Comparison of ENCODE assay signal across 8 cellular contexts in genomic region chr6:36423101-36423824, GRCh38. TPM values are rescaled to one million over a fixed set of nuclear protein-coding genes. Genes with fewer than 3 reads are reported as not detected.
A peak's percentile ranks its signal among the peaks of the same experiment; 100 is the strongest.
DNase-seq lines count a peak whose midpoint lies in the region; ATAC-seq and TF ChIP-seq lines count a peak whose summit lies in the region.

No MANE protein-coding gene starts in this region.

- H3K36me3 ChIP-seq in left ventricle myocardium inferior = no peaks in the 10 kb centered on the region

- H3K36me3 Mint-ChIP-seq in T-cell = no peaks in the 10 kb centered on the region
- H3K36me3 Mint-ChIP-seq in progenitor cell of endocrine pancreas (ENCODE audit: insufficient read depth) = no peaks in the 10 kb centered on the region

- CTCF ChIA-PET in T-cell (lab: Charles Lee) = interaction anchor here in 1 of 2 donors (0.5 to 1.8 kb wide), 15 partner anchors 11 to 336 kb away, joined by 3 to 11 read pairs (median 4); partner anchors contain the start of gene KCTD20

- H3K27ac Mint-ChIP-seq in T-cell (peak overlapping the region; percentile 96 to 97), progenitor cell of endocrine pancreas (peak overlapping the region; percentile 91)

- H3K9me3 Mint-ChIP-seq in T-cell (no peaks in the 10 kb centered on the region), progenitor cell of endocrine pancreas (ENCODE audit: low read depth) (no peaks in the 10 kb centered on the region)

- TF ChIP-seq CTCF in GM13977 (IDR thresholded peaks at IDR 0.05; ENCODE audit: extremely low read depth, insufficient read depth, missing control alignments) (peak; percentile 67), left ventricle myocardium inferior (IDR thresholded peaks at IDR 0.05; ENCODE audit: borderline replicate concordance) (peak; percentile 72), progenitor cell of endocrine pancreas (IDR thresholded peaks at IDR 0.05; ENCODE audit: unreplicated experiment) (peak; percentile 62)

- POLR2A ChIA-PET in T-cell (lab: Charles Lee) = interaction anchor here in 1 of 2 donors (0.5 to 1.2 kb wide), 5 partner anchors 18 to 172 kb away, joined by 3 to 6 read pairs (median 4); partner anchors contain the start of gene KCTD20

- H3K4me1 ChIP-seq in left ventricle myocardium inferior = peaks cover 15% of the 10 kb centered on the region

- H3K4me3 ChIP-seq in left ventricle myocardium inferior = peak overlapping the region; percentile 69

- no peaks in the 10 kb centered on the region for H3K9me3 ChIP-seq in left ventricle myocardium inferior (replicated peaks)

- H3K27me3 Mint-ChIP-seq in T-cell (no peaks in the 10 kb centered on the region), progenitor cell of endocrine pancreas (no peaks in the 10 kb centered on the region)

- H3K4me3 Mint-ChIP-seq in T-cell (peak overlapping the region; percentile 92 to 94 (median 93)), progenitor cell of endocrine pancreas (ENCODE audit: low read depth) (peak overlapping the region; percentile 87)

- H3K27me3 ChIP-seq in left ventricle myocardium inferior (ENCODE audit: low read depth) = no peaks in the 10 kb centered on the region

- peak; percentile 96 for ATAC-seq in HG02870 (IDR thresholded peaks at IDR 0.05; ENCODE audit: unreplicated experiment)
- ATAC-seq in T-cell (replicated peaks in 1 of 4) = peak; percentile 96 to 99 (median 98)

- intact Hi-C loops in left ventricle myocardium inferior (cut with micrococcal nuclease) = no loop called here

- peak overlapping the region; percentile 78 for H3K27ac ChIP-seq in left ventricle myocardium inferior (replicated peaks)

- in situ Hi-C loops in GM13977 (cut with MboI; ENCODE audit: low pct_unique_long_range_greater_than_20kb, low sequenced_read_pairs, unreplicated experiment) = no loop called here

- H3K4me1 Mint-ChIP-seq in T-cell (peaks cover 16 to 18% (median 17%) of the 10 kb centered on the region in 3 donors), progenitor cell of endocrine pancreas (ENCODE audit: low read depth) (peaks cover 5% of the 10 kb centered on the region)

- DNase-seq in GM13977 (ENCODE audit: low spot score) (peak; percentile 96), NCI-H146 (lab: John Stamatoyannopoulos, UW) (peak; percentile 99), T-cell (peak; percentile 94 to 100 (median 98)), amniotic stem cell (lab: John Stamatoyannopoulos, UW) (peak; percentile 99), left ventricle myocardium inferior (peak; percentile 99), progenitor cell of endocrine pancreas (ENCODE audit: low spot score, unreplicated experiment) (peak; percentile 98), ureter (ENCODE audit: low spot score) (peak; percentile 99)

RNA-seq across cellular contexts. Expression of gene PXT1, which starts 19.4 kb away (rescaled TPM):
- total RNA-seq in T-cell (under 1 TPM in 4 of 5 donors, not detected in 1; 0.13 to 0.44 (median 0.25) TPM), left ventricle myocardium inferior (not detected), progenitor cell of endocrine pancreas (not detected in 2 replicates), ureter (not detected)

RNA-seq across cellular contexts. Expression of gene KCTD20, which starts 19.5 kb away (rescaled TPM):
- total RNA-seq in T-cell (10 to 100 TPM; 29.7 to 39.8 (median 33.3) TPM), left ventricle myocardium inferior (21.3 TPM), progenitor cell of endocrine pancreas (26.3 and 27.0 TPM in 2 replicates), ureter (34.6 TPM)

RNA-seq across cellular contexts. Expression of gene ETV7, which starts 35.8 kb away (rescaled TPM):
- total RNA-seq in T-cell = 1 to 10 TPM in 3 of 5 donors, under 1 TPM in 2; 0.44 to 3.3 (median 1.1) TPM
- total RNA-seq in left ventricle myocardium inferior = not detected
- not detected in 2 replicates for total RNA-seq in progenitor cell of endocrine pancreas
- 7.6 TPM for total RNA-seq in ureter

Comparison
In these comparisons a context has a peak if more than half of its experiments do, and no peak if none do; other contexts are left out.
1. Peak in every context shown above with its lines: DNase-seq, ATAC-seq, H3K4me3 ChIP-seq and H3K27ac ChIP-seq.